ENCODE assay signal across 14 cellular contexts in genomic region chr10:35875281-35875680, GRCh38.
DNase-seq lines count a peak whose midpoint lies in the region; ATAC-seq and TF ChIP-seq lines count a peak whose summit lies in the region.
"Had no signal": no experiment of that assay in that cellular context is flagged by ENCODE, and none has a peak within 500 bp of the region (broad histone marks: within the 10 kb centered on the region; RNA-seq: fewer than 3 reads in every experiment).

No MANE protein-coding gene starts in this region.

- no peaks in the 10 kb centered on the region for H4K20me1 ChIP-seq in GM23338 (replicated peaks; ENCODE audit: insufficient read depth)

- H3K9me3 ChIP-seq in iPS-20b (ENCODE audit: insufficient read depth, low read depth, low read length) (no peaks in the 10 kb centered on the region), breast epithelium (no peaks in the 10 kb centered on the region)

- peaks cover 3% of the 10 kb centered on the region; the same call in 2 of the 3 replicates for H3K9me3 Mint-ChIP-seq in GM23338
- H3K9me3 Mint-ChIP-seq in activated naive CD4-positive, alpha-beta T cell treated with anti-CD3 and anti-CD28 coated beads, Interleukin-2, amount 50 U/mL, for 72 hours, result peaks cover 0 to 5% of the 10 kb centered on the region in 2 donors
- H3K9me3 Mint-ChIP-seq: activated naive CD8-positive, alpha-beta T cell treated with anti-CD3 and anti-CD28 coated beads for 36 hours had no signal

- no peaks in the 10 kb centered on the region for H3K36me3 Mint-ChIP-seq in GM23338 (ENCODE audit: low read depth)
- no peaks in the 10 kb centered on the region for H3K36me3 Mint-ChIP-seq in activated naive CD4-positive, alpha-beta T cell treated with anti-CD3 and anti-CD28 coated beads, Interleukin-2, amount 50 U/mL, for 72 hours
- H3K36me3 Mint-ChIP-seq: activated naive CD8-positive, alpha-beta T cell treated with anti-CD3 and anti-CD28 coated beads for 36 hours had no signal

- DNase-seq in GM23338 (ENCODE audit: low spot score) (peak; percentile 69), amniotic epithelial cell (ENCODE audit: low read depth) (peak; percentile 94), renal cortical epithelial cell (ENCODE audit: low read depth) (peak; percentile 61), breast epithelium (ENCODE audit: low spot score in 2 of 2) (no peak)
- no peak for DNase-seq in activated naive CD4-positive, alpha-beta T cell treated with anti-CD3 and anti-CD28 coated beads, Interleukin-2, amount 50 U/mL, for 72 hours (ENCODE audit: low spot score in 2 of 2)
- DNase-seq: activated CD4-positive, alpha-beta T cell treated with anti-CD3 and anti-CD28 coated beads for 1 hour; activated naive CD8-positive, alpha-beta T cell treated with anti-CD3 and anti-CD28 coated beads for 36 hours; C1 segment of cervical spinal cord; MM.1S; NCI-H2081; stimulated activated naive CD4-positive, alpha-beta T cell had no signal

- H3K79me2 ChIP-seq in GM23338 (replicated peaks; ENCODE audit: insufficient read depth), result no peaks in the 10 kb centered on the region

- H3K36me3 ChIP-seq in GM23338 (ENCODE audit: insufficient read depth), result no peaks in the 10 kb centered on the region
- no peaks in the 10 kb centered on the region for H3K36me3 ChIP-seq in iPS-20b (ENCODE audit: insufficient read depth, low read depth, low read length)
- H3K36me3 ChIP-seq in breast epithelium, result no peaks in the 10 kb centered on the region

- peak; percentile 85 for ATAC-seq in GM23338
- ATAC-seq in activated naive CD4-positive, alpha-beta T cell treated with anti-CD3 and anti-CD28 coated beads, Interleukin-2, amount 50 U/mL, for 72 hours, result no peak
- ATAC-seq in HG03439 (IDR thresholded peaks at IDR 0.05; ENCODE audit: unreplicated experiment), result no peak
- ATAC-seq in GM21529 (IDR thresholded peaks at IDR 0.05; ENCODE audit: unreplicated experiment), result no peak

- H3K4me3 ChIP-seq in GM23338 (no peak overlapping the region), iPS-20b (ENCODE audit: low read length) (peak overlapping the region; percentile 6; the same call in 1 of the 2 replicates), breast epithelium (no peak overlapping the region)

- no peaks in the 10 kb centered on the region for H3K9me2 ChIP-seq in GM23338 (ENCODE audit: insufficient read depth)

- H3K27ac ChIP-seq in GM23338 (ENCODE audit: low read depth) (no peak overlapping the region), iPS-20b (ENCODE audit: low read length) (no peak overlapping the region), breast epithelium (no peak overlapping the region)

- H3K4me3 Mint-ChIP-seq in GM23338, result peak overlapping the region; percentile 21; the same call in 1 of the 3 replicates
- H3K4me3 Mint-ChIP-seq: activated naive CD8-positive, alpha-beta T cell treated with anti-CD3 and anti-CD28 coated beads for 36 hours had no signal

- peaks cover 14% of the 10 kb centered on the region for H3K27me3 Mint-ChIP-seq in GM23338 (ENCODE audit: insufficient read depth, low read depth, poor library complexity)

- H2AFZ ChIP-seq in GM23338, result no peak overlapping the region

- H3K4me1 Mint-ChIP-seq in GM23338, result peaks cover 56% of the 10 kb centered on the region
- H3K4me1 Mint-ChIP-seq: activated naive CD8-positive, alpha-beta T cell treated with anti-CD3 and anti-CD28 coated beads for 36 hours had no signal

- peak overlapping the region; percentile 12; the same call in 1 of the 2 replicates for H3K9ac ChIP-seq in iPS-20b (ENCODE audit: low read depth, low read length)

- peak overlapping the region; percentile 28 for H3K4me2 ChIP-seq in GM23338

- intact Hi-C loops in breast epithelium (cut with DNase I; ENCODE audit: low total_unique reads), result no loop called here

- TF ChIP-seq CTCF in GM23338 (conservative IDR thresholded peaks at IDR 0.05; ENCODE audit: low read depth in 2 of 2), result no peak
- TF ChIP-seq CTCF in breast epithelium (IDR thresholded peaks at IDR 0.05), result no peak

- H3K27ac Mint-ChIP-seq in GM23338, result no peak overlapping the region
- H3K27ac Mint-ChIP-seq in activated naive CD4-positive, alpha-beta T cell treated with anti-CD3 and anti-CD28 coated beads, Interleukin-2, amount 50 U/mL, for 72 hours, result no peak overlapping the region
- H3K27ac Mint-ChIP-seq: activated naive CD8-positive, alpha-beta T cell treated with anti-CD3 and anti-CD28 coated beads for 36 hours had no signal

- no peak for TF ChIP-seq POLR2A in breast epithelium (IDR thresholded peaks at IDR 0.05)

- peaks cover 38% of the 10 kb centered on the region for H3K4me1 ChIP-seq in GM23338 (ENCODE audit: insufficient read depth)
- peaks cover 31% of the 10 kb centered on the region for H3K4me1 ChIP-seq in iPS-20b (ENCODE audit: insufficient read depth, low read length)
- no peaks in the 10 kb centered on the region for H3K4me1 ChIP-seq in breast epithelium

- no peaks in the 10 kb centered on the region for H3F3A ChIP-seq in GM23338 (replicated peaks; ENCODE audit: low read depth)

- H3K27me3 ChIP-seq in GM23338 (ENCODE audit: insufficient read depth) (no peaks in the 10 kb centered on the region; the same call in 1 of the 2 replicates), iPS-20b (ENCODE audit: insufficient read depth, low read length) (peaks cover 4% of the 10 kb centered on the region; the same call in 1 of the 2 replicates), breast epithelium (no peaks in the 10 kb centered on the region)

TF ChIP-seq in GM23338, 12 proteins besides CTCF, POLR2A, EP300 and RAD21:
- TF ChIP-seq ZNF462 (CRISPR knock-in tag; IDR thresholded peaks at IDR 0.05) (no peak), EZH2 (IDR thresholded peaks at IDR 0.05; ENCODE audit: low read depth, unreplicated experiment) (no peak)

Comparison
In these comparisons a context has a peak if more than half of its experiments do, and no peak if none do; other contexts are left out.
1. DNase-seq: peak in GM23338 (single experiment), amniotic epithelial cell (single experiment) and renal cortical epithelial cell (single experiment); none in activated naive CD4-positive, alpha-beta T cell treated with anti-CD3 and anti-CD28 coated beads, Interleukin-2, amount 50 U/mL, for 72 hours (0 of 2) and breast epithelium (0 of 2).